1 cellular context compared by ENCODE assay signal in genomic region chr6:138507977-138508675, GRCh38.
TF ChIP-seq lines count a peak whose summit lies in the region.

No MANE protein-coding gene starts in this region.

TF ChIP-seq in WTC11, 78 proteins besides CTCF, POLR2A, EP300 and RAD21 (continued from another document):
- TF ChIP-seq HMGXB4 (CRISPR knock-in tag; IDR thresholded peaks at IDR 0.05), result no peak
TF ChIP-seq in WTC11: peak in this region for 0.
